ENCODE assay signal across 13 cellular contexts in the genomic region with DNA sequence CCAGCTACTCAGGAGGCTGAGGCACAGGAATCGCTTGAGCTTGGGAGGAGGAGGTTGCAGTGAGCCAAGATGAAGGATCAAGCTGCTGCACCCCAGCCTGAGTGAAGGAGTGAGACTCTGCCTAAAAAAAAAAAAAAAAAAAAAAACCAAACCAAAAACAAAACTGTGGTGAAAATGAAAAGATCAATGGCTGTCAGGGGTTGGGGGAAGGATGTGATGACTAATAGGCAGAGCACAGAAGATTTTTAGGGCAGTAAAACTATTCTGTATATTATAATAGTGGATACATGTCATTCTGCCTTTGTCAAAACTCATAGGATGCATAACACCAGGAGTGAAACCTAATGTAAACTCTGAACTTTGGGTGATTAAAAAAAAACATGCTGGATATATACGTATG.
DNase-seq lines count a peak whose midpoint lies in the region; ATAC-seq and TF ChIP-seq lines count a peak whose summit lies in the region.
"Had no signal": no experiment of that assay in that cellular context is flagged by ENCODE, and none has a peak within 500 bp of the region (broad histone marks: within the 10 kb centered on the region; RNA-seq: fewer than 3 reads in every experiment).

No MANE protein-coding gene starts in this region.

- 85 to 93% (median 88%) methylated on average over 2 of the region's 2 CpGs for WGBS in heart left ventricle, 4 donors

- TF ChIP-seq CTCF in heart left ventricle (IDR thresholded peaks at IDR 0.05) = no peak

- peak overlapping the region; percentile 74 for H3K27ac Mint-ChIP-seq in T-helper 17 cell

- H3K9me3 ChIP-seq in T-helper 17 cell (ENCODE audit: control insufficient read depth, low read length, poor library complexity, severe bottlenecking) (no peaks in the 10 kb centered on the region), heart left ventricle (peaks cover 0 to 6% (median 0%) of the 10 kb centered on the region in 12 donors)
- H3K9me3 ChIP-seq: esophagus muscularis mucosa had no signal

- no peaks in the 10 kb centered on the region for H3K4me1 Mint-ChIP-seq in T-helper 17 cell

- no peak for TF ChIP-seq POLR2A in heart left ventricle (IDR thresholded peaks at IDR 0.05)

- intact Hi-C loops in heart left ventricle (cut with DNase I) = no loop called here

- no peak overlapping the region for H3K4me3 Mint-ChIP-seq in T-helper 17 cell

- no peaks in the 10 kb centered on the region for H3K36me3 ChIP-seq in heart left ventricle
- H3K36me3 ChIP-seq: esophagus muscularis mucosa had no signal

- no peaks in the 10 kb centered on the region for H3K27me3 ChIP-seq in heart left ventricle
- H3K27me3 ChIP-seq: esophagus muscularis mucosa had no signal

- no peaks in the 10 kb centered on the region for H3K36me3 Mint-ChIP-seq in T-helper 17 cell (ENCODE audit: low read depth)

- H3K27me3 Mint-ChIP-seq in T-helper 17 cell = no peaks in the 10 kb centered on the region

- no peak overlapping the region for H3K4me3 ChIP-seq in heart left ventricle
- H3K4me3 ChIP-seq: coronary artery, esophagus muscularis mucosa had no signal

- no peak for DNase-seq in T-helper 17 cell
- DNase-seq in ecto neural progenitor cell (ENCODE audit: low spot score) = no peak
- no peak for DNase-seq in heart left ventricle
- DNase-seq: GDM1, mammary epithelial cell, NCI-H146 had no signal

- H3K27ac ChIP-seq in heart left ventricle = no peak overlapping the region
- H3K27ac ChIP-seq: C4-2B, coronary artery, esophagus muscularis mucosa had no signal

- ATAC-seq in GM18517 (IDR thresholded peaks at IDR 0.05; ENCODE audit: unreplicated experiment) (peak; percentile 70), GM19395 (IDR thresholded peaks at IDR 0.05; ENCODE audit: unreplicated experiment) (peak; percentile 85), HG02884 (IDR thresholded peaks at IDR 0.05; ENCODE audit: unreplicated experiment) (peak; percentile 82), T-helper 17 cell (no peak), HG03571 (IDR thresholded peaks at IDR 0.05; ENCODE audit: unreplicated experiment) (no peak), heart left ventricle (no peak)

- H3K4me1 ChIP-seq in heart left ventricle = no peaks in the 10 kb centered on the region
- H3K4me1 ChIP-seq: esophagus muscularis mucosa had no signal

Comparison
In these comparisons a context has a peak if more than half of its experiments do, and no peak if none do; other contexts are left out.
1. ATAC-seq: peak in GM18517 (single experiment), GM19395 (single experiment) and HG02884 (single experiment); none in T-helper 17 cell (single experiment), HG03571 (single experiment) and heart left ventricle (0 of 4).